1 cellular context compared by ENCODE assay signal in genomic region chr21:42964086-42964485, GRCh38.
TF ChIP-seq lines count a peak whose summit lies in the region.

No MANE protein-coding gene starts in this region.

TF ChIP-seq in H1, 55 proteins besides CTCF, POLR2A, EP300 and RAD21:
- TF ChIP-seq KDM4A (IDR thresholded peaks at IDR 0.05; ENCODE audit: low read depth, low read length, severe bottlenecking) (no peak), KDM1A (IDR thresholded peaks at IDR 0.05; ENCODE audit: borderline replicate concordance, low read length) (no peak), BRCA1 (IDR thresholded peaks at IDR 0.05; ENCODE audit: low read depth, low read length) (no peak), EZH2 (IDR thresholded peaks at IDR 0.05; ENCODE audit: low read depth, low read length, severe bottlenecking) (no peak), POU5F1 (IDR thresholded peaks at IDR 0.05; ENCODE audit: low read depth, low read length) (no peak)
